Comparison of ENCODE assay signal across 24 cellular contexts in genomic region chr10:97050205-97050745, GRCh38.
"Had no signal": no experiment of that assay in that cellular context is flagged by ENCODE, and none has a peak within 500 bp of the region (broad histone marks: within the 10 kb centered on the region; RNA-seq: fewer than 3 reads in every experiment).

No MANE protein-coding gene starts in this region.

- DNase-seq: activated CD4-positive, alpha-beta T cell treated with anti-CD3 and anti-CD28 coated beads for 1 hour; activated CD8-positive, alpha-beta memory T cell treated with anti-CD3 and anti-CD28 coated beads for 24 hours; activated CD8-positive, alpha-beta memory T cell treated with anti-CD3 and anti-CD28 coated beads, Interleukin-2, amount 50 U/mL, for 48 hours; activated gamma-delta T cell treated with Interleukin-2 at 50 U/mL for 16 hours; activated T-cell treated with anti-CD3 and anti-CD28 coated beads, Interleukin-2, amount 50 U/mL, for 72 hours; adrenal gland; cerebellar nuclear complex; cortex of kidney; heart right ventricle; stimulated activated CD4-positive, alpha-beta T cell treated with anti-CD3 and anti-CD28 coated beads, Interleukin-4, amount 100 ng/mL, for 4 hours; stimulated activated naive CD4-positive, alpha-beta T cell; SW 1271; T-helper 2 cell; thyroid gland; WERI-Rb-1 had no signal

- H3K27me3 ChIP-seq: adrenal gland, breast epithelium, heart right ventricle, thyroid gland had no signal

- H3K36me3 ChIP-seq: adrenal gland, breast epithelium, gastroesophageal sphincter, heart right ventricle, pancreas, thyroid gland had no signal

- FAIRE-seq: astrocyte, pancreas, urothelium cell line had no signal

- H3K4me3 ChIP-seq: adrenal gland, breast epithelium, gastroesophageal sphincter, heart right ventricle, pancreas, smooth muscle cell, thyroid gland had no signal

- ATAC-seq: activated T-cell treated with anti-CD3 and anti-CD28 coated beads, Interleukin-2, amount 50 U/mL, for 72 hours; gastroesophageal sphincter; heart right ventricle; pancreas; sciatic nerve had no signal

- H3K9me3 Mint-ChIP-seq: activated naive CD4-positive, alpha-beta T cell treated with anti-CD3 and anti-CD28 coated beads, Interleukin-2, amount 50 U/mL, for 72 hours had no signal

- H3K4me3 Mint-ChIP-seq: activated T-cell treated with anti-CD3 and anti-CD28 coated beads, Interleukin-2, amount 50 U/mL, for 72 hours; neural crest cell had no signal

- H3K4me1 Mint-ChIP-seq: neural crest cell had no signal

- H3K4me1 ChIP-seq: adrenal gland, breast epithelium, gastroesophageal sphincter, pancreas, thyroid gland had no signal

- H3K9me3 ChIP-seq: adrenal gland, breast epithelium, gastroesophageal sphincter, heart right ventricle, pancreas, thyroid gland had no signal

- H3K36me3 Mint-ChIP-seq: activated naive CD4-positive, alpha-beta T cell treated with anti-CD3 and anti-CD28 coated beads, Interleukin-2, amount 50 U/mL, for 72 hours had no signal

- H3K27ac ChIP-seq: adrenal gland, breast epithelium, gastroesophageal sphincter, heart right ventricle, pancreas, thyroid gland, WERI-Rb-1 had no signal

- H3K27ac Mint-ChIP-seq: activated naive CD4-positive, alpha-beta T cell treated with anti-CD3 and anti-CD28 coated beads, Interleukin-2, amount 50 U/mL, for 72 hours; activated T-cell treated with anti-CD3 and anti-CD28 coated beads, Interleukin-2, amount 50 U/mL, for 72 hours had no signal

- H3K4me2 ChIP-seq: smooth muscle cell had no signal
